10 cellular contexts compared by ENCODE assay signal in the genomic region with DNA sequence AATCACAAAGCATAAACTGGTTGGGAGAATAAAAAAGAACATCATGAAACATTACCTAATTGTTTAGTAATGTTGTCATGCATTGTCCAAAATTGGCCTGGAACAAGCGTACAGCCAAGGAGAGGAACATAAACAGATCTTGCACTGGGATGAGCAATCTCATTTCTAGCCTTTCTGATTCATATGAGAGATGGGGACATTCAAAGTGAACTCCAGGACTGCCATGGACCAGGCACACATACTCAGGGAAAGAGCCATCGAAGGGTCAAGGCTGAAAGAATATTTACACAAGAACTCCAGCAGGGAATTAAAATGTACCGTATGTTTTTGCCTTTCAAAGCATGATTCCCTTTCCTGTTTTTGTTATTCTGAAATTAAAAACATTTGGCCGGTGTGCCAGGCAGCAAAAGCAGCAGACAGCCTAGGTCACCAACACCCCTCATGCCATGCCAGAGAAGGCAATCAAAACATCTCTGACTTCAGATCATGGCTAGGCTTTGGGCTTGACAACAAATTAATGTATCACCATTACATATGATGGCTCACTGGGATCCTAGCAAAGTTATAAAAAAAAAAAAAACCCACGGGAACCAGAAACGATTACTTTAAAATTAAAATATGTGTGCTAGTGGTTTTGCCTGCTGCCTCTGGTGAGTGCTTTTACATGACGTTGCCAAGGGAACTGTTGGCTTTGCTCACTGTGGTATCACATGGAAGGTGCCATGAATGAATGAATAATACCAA.
DNase-seq lines count a peak whose midpoint lies in the region; ATAC-seq and TF ChIP-seq lines count a peak whose summit lies in the region.
"Had no signal": no experiment of that assay in that cellular context is flagged by ENCODE, and none has a peak within 500 bp of the region (broad histone marks: within the 10 kb centered on the region; RNA-seq: fewer than 3 reads in every experiment).

No MANE protein-coding gene starts in this region.

- H3K4me3 ChIP-seq in parathyroid adenoma (ENCODE audit: low read depth, low read length): no peak overlapping the region

- H2AFZ ChIP-seq in parathyroid adenoma: no peak overlapping the region

- H3K4me1 ChIP-seq in parathyroid adenoma: no peaks in the 10 kb centered on the region

- TF ChIP-seq CTCF in parathyroid adenoma (IDR thresholded peaks at IDR 0.05): no peak

- no peaks in the 10 kb centered on the region for H3K27me3 ChIP-seq in parathyroid adenoma (ENCODE audit: control insufficient read depth, insufficient read depth, low read length)

- DNase-seq in Ammon's horn (ENCODE audit: low spot score): peak; percentile 54
- DNase-seq in glomerular visceral epithelial cell (ENCODE audit: extremely low spot score): peak; percentile 70
- DNase-seq in stimulated activated naive CD4-positive, alpha-beta T cell (lab: John Stamatoyannopoulos, UW): no peak
- no peak for DNase-seq in NCI-H82 treated with DMSO at 0.1 percent for 48 hours (lab: John Stamatoyannopoulos, UW; ENCODE audit: unreplicated experiment)
- DNase-seq: NCI-H226 had no signal

- no peaks in the 10 kb centered on the region for H3K36me3 ChIP-seq in parathyroid adenoma (ENCODE audit: control insufficient read depth, insufficient read depth, low read length)

- ATAC-seq in HG03175 (IDR thresholded peaks at IDR 0.05; ENCODE audit: unreplicated experiment) (no peak), HG03460 (IDR thresholded peaks at IDR 0.05; ENCODE audit: unreplicated experiment) (no peak)

- H3K27ac ChIP-seq in angular gyrus (ENCODE audit: low read depth, low read length) (peak overlapping the region; percentile 44), parathyroid adenoma (peak overlapping the region; percentile 47)
- H3K27ac ChIP-seq: VCaP had no signal

- no peaks in the 10 kb centered on the region for H3K79me2 ChIP-seq in parathyroid adenoma

- H3K4me2 ChIP-seq in parathyroid adenoma (ENCODE audit: low read length): no peak overlapping the region

- H3K9ac ChIP-seq in parathyroid adenoma: no peak overlapping the region

- no peaks in the 10 kb centered on the region for H3K9me3 ChIP-seq in parathyroid adenoma (ENCODE audit: control insufficient read depth, low read length)

Comparison
In these comparisons a context has a peak if more than half of its experiments do, and no peak if none do; other contexts are left out.
1. DNase-seq: peak in Ammon's horn (single experiment) and glomerular visceral epithelial cell (single experiment); none in stimulated activated naive CD4-positive, alpha-beta T cell (0 of 6) and NCI-H82 treated with DMSO at 0.1 percent for 48 hours (single experiment).